Comparison of ENCODE assay signal across 16 cellular contexts in the genomic region with DNA sequence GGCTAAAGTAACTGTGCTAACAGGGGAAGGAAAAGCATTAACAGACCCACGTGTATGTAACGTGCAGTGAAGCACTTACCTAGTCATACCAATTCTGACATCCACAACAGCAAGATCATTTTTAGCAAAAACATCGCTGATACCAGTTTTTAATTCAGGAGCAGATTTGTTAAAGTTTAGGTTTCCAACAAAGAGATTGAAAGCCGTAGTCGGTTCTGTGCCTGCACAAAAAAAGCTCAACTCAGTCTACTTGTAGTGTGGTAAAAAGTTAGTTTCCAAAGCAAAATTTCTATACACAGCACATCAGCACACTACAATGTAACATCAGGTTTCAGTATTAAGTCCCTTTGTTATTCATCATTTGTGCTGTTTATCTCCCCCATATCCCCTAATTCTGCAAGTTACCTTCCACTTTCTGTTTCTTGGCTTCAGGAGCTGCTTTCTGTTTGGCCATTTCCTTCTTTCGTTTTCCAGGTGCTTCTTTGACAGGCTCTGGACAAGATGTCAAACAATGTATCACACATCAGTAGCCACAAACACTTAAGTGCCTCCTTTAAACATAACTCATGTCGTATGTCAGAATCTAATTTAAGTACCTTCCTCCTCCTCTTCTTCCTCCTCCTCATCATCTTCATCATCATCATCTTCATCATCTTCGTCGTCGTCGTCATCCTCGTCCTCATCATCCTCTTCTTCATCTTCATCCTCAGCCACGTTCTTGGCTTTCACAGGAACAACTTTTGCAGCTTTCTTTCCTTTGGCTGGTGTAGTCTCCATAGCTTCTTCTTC. TPM values are rescaled to one million over a fixed set of nuclear protein-coding genes. Genes with fewer than 3 reads are reported as not detected.
DNase-seq lines count a peak whose midpoint lies in the region; ATAC-seq, FAIRE-seq and TF ChIP-seq lines count a peak whose summit lies in the region.
"Had no signal": no experiment of that assay in that cellular context is flagged by ENCODE, and none has a peak within 500 bp of the region (broad histone marks: within the 10 kb centered on the region; RNA-seq: fewer than 3 reads in every experiment).

No MANE protein-coding gene starts in this region.

- no peak for FAIRE-seq in astrocyte (lab: Jason Lieb, UNC)
- FAIRE-seq in GM12892 (lab: Jason Lieb, UNC): no peak
- FAIRE-seq: bronchial epithelial cell, endometrium, islet of Langerhans, TTC549 had no signal

- H3K4me1 Mint-ChIP-seq in IgD-negative memory B cell: peaks cover 24 to 36% (median 30%) of the 10 kb centered on the region in 3 donors
- peaks cover 16% of the 10 kb centered on the region for H3K4me1 Mint-ChIP-seq in astrocyte (ENCODE audit: low read depth, unreplicated experiment)
- H3K4me1 Mint-ChIP-seq in nephron progenitor cell: peaks cover 49% of the 10 kb centered on the region

- ATAC-seq in HG03520 (IDR thresholded peaks at IDR 0.05; ENCODE audit: unreplicated experiment) (no peak), HG03045 (IDR thresholded peaks at IDR 0.05; ENCODE audit: unreplicated experiment) (no peak)

- no peak overlapping the region for H3K4me2 ChIP-seq in astrocyte (ENCODE audit: low read length)

- peaks cover 10% of the 10 kb centered on the region for H3K36me3 Mint-ChIP-seq in IgD-negative memory B cell
- H3K36me3 Mint-ChIP-seq in astrocyte (ENCODE audit: low read depth, unreplicated experiment): peaks cover 27% of the 10 kb centered on the region
- peaks cover 83% of the 10 kb centered on the region for H3K36me3 Mint-ChIP-seq in nephron progenitor cell (ENCODE audit: low read depth)

- H3K27me3 Mint-ChIP-seq in IgD-negative memory B cell (no peaks in the 10 kb centered on the region), astrocyte (ENCODE audit: low read depth, unreplicated experiment) (no peaks in the 10 kb centered on the region), nephron progenitor cell (ENCODE audit: low read depth, poor library complexity) (no peaks in the 10 kb centered on the region)

- H3K27ac Mint-ChIP-seq in IgD-negative memory B cell: peak overlapping the region; percentile 70 to 88 (median 87)
- H3K27ac Mint-ChIP-seq in astrocyte (ENCODE audit: unreplicated experiment): no peak overlapping the region
- peak overlapping the region; percentile 72 for H3K27ac Mint-ChIP-seq in nephron progenitor cell

- H3K9ac ChIP-seq in astrocyte (ENCODE audit: low read length): peak overlapping the region; percentile 0

- no peak for TF ChIP-seq CTCF in astrocyte (IDR thresholded peaks at IDR 0.05; ENCODE audit: insufficient read depth, low read depth, low read length)
- TF ChIP-seq CTCF in nephron progenitor cell (IDR thresholded peaks at IDR 0.05): no peak

- peak; percentile 29 for DNase-seq in activated CD8-positive, alpha-beta memory T cell treated with anti-CD3 and anti-CD28 coated beads, Interleukin-2, amount 50 U/mL, for 48 hours
- no peak for DNase-seq in activated CD8-positive, alpha-beta memory T cell treated with anti-CD3 and anti-CD28 coated beads, Interleukin-2, amount 50 U/mL, for 4 hours
- DNase-seq in astrocyte (ENCODE audit: low read depth) (no peak), nephron progenitor cell (no peak), GM12892 (ENCODE audit: insufficient read length) (no peak)
- DNase-seq: NCI-H2171 treated with DMSO at 0.1 percent for 48 hours; SHP77; stimulated activated CD4-positive, alpha-beta T cell treated with anti-CD3 and anti-CD28 coated beads, Interleukin-15, amount 100 ng/mL, for 24 hours; thyroid gland had no signal

- no peak overlapping the region for H3K27ac ChIP-seq in astrocyte (ENCODE audit: low read depth, low read length)
- H3K27ac ChIP-seq: thyroid gland had no signal

- H3K79me2 ChIP-seq in astrocyte (ENCODE audit: insufficient read depth, low read length): peaks cover 83% of the 10 kb centered on the region

- H2AFZ ChIP-seq in astrocyte (ENCODE audit: low read depth, low read length): no peak overlapping the region

- no peak overlapping the region for H3K4me3 ChIP-seq in astrocyte (ENCODE audit: insufficient read depth, low read depth, low read length)
- H3K4me3 ChIP-seq: thyroid gland had no signal

- no peak; the same call in 1 of the 2 replicates for TF ChIP-seq POLR2A in GM12892 (IDR thresholded peaks at IDR 0.05; ENCODE audit: low read depth, low read length)

- no peaks in the 10 kb centered on the region for H3K27me3 ChIP-seq in astrocyte (ENCODE audit: insufficient read depth, low read length)
- H3K27me3 ChIP-seq: thyroid gland had no signal

- no peaks in the 10 kb centered on the region for H3K9me3 ChIP-seq in astrocyte (ENCODE audit: insufficient read depth, low read depth, low read length)
- H3K9me3 ChIP-seq: thyroid gland had no signal

- peaks cover 74% of the 10 kb centered on the region for H3K36me3 ChIP-seq in astrocyte (ENCODE audit: insufficient read depth, low read length)

- H3K4me3 Mint-ChIP-seq in IgD-negative memory B cell (peak overlapping the region in 3 of 4 donors; percentile 2 to 50 (median 28)), astrocyte (ENCODE audit: unreplicated experiment) (no peak overlapping the region), nephron progenitor cell (peak overlapping the region; percentile 29)

- H3K4me1 ChIP-seq in astrocyte (ENCODE audit: insufficient read depth, low read length): peaks cover 11% of the 10 kb centered on the region

- H4K20me1 ChIP-seq in astrocyte (ENCODE audit: insufficient read depth, low read length): peaks cover 89% of the 10 kb centered on the region

- no peaks in the 10 kb centered on the region for H3K9me3 Mint-ChIP-seq in IgD-negative memory B cell
- no peaks in the 10 kb centered on the region for H3K9me3 Mint-ChIP-seq in astrocyte (ENCODE audit: unreplicated experiment)
- no peaks in the 10 kb centered on the region for H3K9me3 Mint-ChIP-seq in nephron progenitor cell

RNA-seq across cellular contexts. Expression of gene NCL, which starts 4.0 kb away (rescaled TPM):
- 523 TPM for polyA plus RNA-seq in IgD-negative memory B cell
- 562 and 603 TPM in 2 replicates for total RNA-seq in astrocyte
- 468 TPM for polyA plus RNA-seq in GM12892 (2012; ENCODE audit: missing spikeins)
